In genomic region chr11:68343761-68344256, GRCh38 we compare ENCODE assay signal across 1 cellular context.
A peak's percentile ranks its signal among the peaks of the same experiment; 100 is the strongest.
TF ChIP-seq lines count a peak whose summit lies in the region.

No MANE protein-coding gene starts in this region.

TF ChIP-seq in HepG2, 621 proteins besides CTCF, POLR2A, EP300 and RAD21 (continued from another document and continues in another):
- no peak for TF ChIP-seq PAX8 (CRISPR knock-in tag; IDR thresholded peaks at IDR 0.05; ENCODE audit: borderline replicate concordance)
- TF ChIP-seq RNF219 (CRISPR knock-in tag; IDR thresholded peaks at IDR 0.05) = no peak
- TF ChIP-seq TEF (CRISPR knock-in tag; IDR thresholded peaks at IDR 0.05) = no peak
- TF ChIP-seq ZNF18 (CRISPR knock-in tag; IDR thresholded peaks at IDR 0.05; ENCODE audit: insufficient replicate concordance) = no peak
- no peak for TF ChIP-seq NR0B2 (CRISPR knock-in tag; IDR thresholded peaks at IDR 0.05)
- TF ChIP-seq ZNF431 (CRISPR knock-in tag; IDR thresholded peaks at IDR 0.05; ENCODE audit: borderline replicate concordance, low read depth) = no peak
- TF ChIP-seq ZNF383 (CRISPR knock-in tag; IDR thresholded peaks at IDR 0.05; ENCODE audit: borderline replicate concordance) = no peak
- TF ChIP-seq THYN1 (CRISPR knock-in tag; IDR thresholded peaks at IDR 0.05; ENCODE audit: borderline replicate concordance, low read depth) = no peak
- TF ChIP-seq BRF2 (CRISPR knock-in tag; IDR thresholded peaks at IDR 0.05) = no peak
- TF ChIP-seq NR2F1 (CRISPR knock-in tag; IDR thresholded peaks at IDR 0.05) = peak in 1 of 2 experiments; percentile 37; a peak in 1 of 4 replicates
- TF ChIP-seq ZNF10 (CRISPR knock-in tag; IDR thresholded peaks at IDR 0.05; ENCODE audit: borderline replicate concordance, low read depth) = no peak
- TF ChIP-seq PPARG (CRISPR knock-in tag; conservative IDR thresholded peaks at IDR 0.05) = peak; percentile 65; the same call in 1 of the 2 replicates
- TF ChIP-seq ZNF235 (CRISPR knock-in tag; IDR thresholded peaks at IDR 0.05; ENCODE audit: borderline replicate concordance) = no peak
- TF ChIP-seq BRD4 (CRISPR knock-in tag; IDR thresholded peaks at IDR 0.05) = no peak
- no peak for TF ChIP-seq GTF2F1 (IDR thresholded peaks at IDR 0.05; ENCODE audit: low read length)
- TF ChIP-seq SRY (CRISPR knock-in tag; IDR thresholded peaks at IDR 0.05) = no peak
- peak; percentile 15; the same call in 1 of the 2 replicates for TF ChIP-seq SOX5 (CRISPR knock-in tag; IDR thresholded peaks at IDR 0.05; ENCODE audit: borderline replicate concordance)
- no peak for TF ChIP-seq NFYC (CRISPR knock-in tag; IDR thresholded peaks at IDR 0.05)
- TF ChIP-seq TP53 (CRISPR knock-in tag; conservative IDR thresholded peaks at IDR 0.05) = no peak
- TF ChIP-seq ELF1 (CRISPR knock-in tag; IDR thresholded peaks at IDR 0.05) = no peak
- no peak for TF ChIP-seq ZNF597 (CRISPR knock-in tag; IDR thresholded peaks at IDR 0.05)
- no peak for TF ChIP-seq MEIS1 (CRISPR knock-in tag; IDR thresholded peaks at IDR 0.05; ENCODE audit: borderline replicate concordance)
- TF ChIP-seq BATF2 (CRISPR knock-in tag; IDR thresholded peaks at IDR 0.05) = no peak
- 0 out of 2 replicates have a peak, but pooled peaks have one; percentile 25 for TF ChIP-seq BCL6 (CRISPR knock-in tag; IDR thresholded peaks at IDR 0.05)
- no peak for TF ChIP-seq ZNF615 (CRISPR knock-in tag; IDR thresholded peaks at IDR 0.05; ENCODE audit: borderline replicate concordance)
- TF ChIP-seq ZSCAN31 (CRISPR knock-in tag; IDR thresholded peaks at IDR 0.05; ENCODE audit: low read depth) = no peak
- TF ChIP-seq ZNF616 (CRISPR knock-in tag; IDR thresholded peaks at IDR 0.05; ENCODE audit: low read depth) = no peak
- TF ChIP-seq HDAC6 (IDR thresholded peaks at IDR 0.05; ENCODE audit: low read depth, low read length) = no peak
- no peak for TF ChIP-seq ZMYM2 (CRISPR knock-in tag; IDR thresholded peaks at IDR 0.05)
- TF ChIP-seq ZIK1 (CRISPR knock-in tag; IDR thresholded peaks at IDR 0.05; ENCODE audit: borderline replicate concordance, low read depth) = 0 out of 2 replicates have a peak, but pooled peaks have one; percentile 55
- TF ChIP-seq ZKSCAN1 (IDR thresholded peaks at IDR 0.05; ENCODE audit: low read length) = no peak
- TF ChIP-seq SMAD9 (CRISPR knock-in tag; IDR thresholded peaks at IDR 0.05) = no peak
- no peak for TF ChIP-seq JUNB (CRISPR knock-in tag; IDR thresholded peaks at IDR 0.05; ENCODE audit: borderline replicate concordance)
- TF ChIP-seq ZNF251 (CRISPR knock-in tag; IDR thresholded peaks at IDR 0.05) = no peak
- no peak for TF ChIP-seq ZNF607 (CRISPR knock-in tag; IDR thresholded peaks at IDR 0.05; ENCODE audit: borderline replicate concordance)
- no peak for TF ChIP-seq MTF1 (CRISPR knock-in tag; IDR thresholded peaks at IDR 0.05)
- peak; percentile 21; the same call in 1 of the 2 replicates for TF ChIP-seq NR2F2 (IDR thresholded peaks at IDR 0.05; ENCODE audit: borderline replicate concordance, low read depth)
- TF ChIP-seq ARNTL (CRISPR knock-in tag; IDR thresholded peaks at IDR 0.05) = no peak
- peak; percentile 30; the same call in 1 of the 2 replicates for TF ChIP-seq PHF21A (CRISPR knock-in tag; IDR thresholded peaks at IDR 0.05)
- 0 out of 2 replicates have a peak, but pooled peaks have one; percentile 7 for TF ChIP-seq KDM5B (CRISPR knock-in tag; IDR thresholded peaks at IDR 0.05; ENCODE audit: borderline replicate concordance)
- TF ChIP-seq TCF7L2 (IDR thresholded peaks at IDR 0.05; ENCODE audit: low read depth, low read length) = no peak
- TF ChIP-seq SIX1 (CRISPR knock-in tag; IDR thresholded peaks at IDR 0.05; ENCODE audit: borderline replicate concordance) = no peak
- TF ChIP-seq MYC (CRISPR knock-in tag; IDR thresholded peaks at IDR 0.05; ENCODE audit: borderline replicate concordance) = peak; percentile 16; the same call in 1 of the 2 replicates
- peak; percentile 79 for TF ChIP-seq PATZ1 (CRISPR knock-in tag; IDR thresholded peaks at IDR 0.05)
- TF ChIP-seq STAG1 (CRISPR knock-in tag; IDR thresholded peaks at IDR 0.05) = peak; percentile 10; the same call in 1 of the 2 replicates
- 0 out of 2 replicates have a peak, but pooled peaks have one; percentile 19 for TF ChIP-seq POGZ (CRISPR knock-in tag; IDR thresholded peaks at IDR 0.05)
- no peak for TF ChIP-seq ARHGAP35 (CRISPR knock-in tag; IDR thresholded peaks at IDR 0.05; ENCODE audit: borderline replicate concordance)
- no peak for TF ChIP-seq ZNF207 (IDR thresholded peaks at IDR 0.05; ENCODE audit: borderline replicate concordance)
- 0 out of 2 replicates have a peak, but pooled peaks have one; percentile 57 for TF ChIP-seq FOXP4 (CRISPR knock-in tag; IDR thresholded peaks at IDR 0.05)
- TF ChIP-seq FOXO1 (CRISPR knock-in tag; IDR thresholded peaks at IDR 0.05) = no peak; the same call in 1 of the 2 replicates
- TF ChIP-seq ZGPAT (CRISPR knock-in tag; IDR thresholded peaks at IDR 0.05) = peak; percentile 42; the same call in 1 of the 2 replicates
- no peak for TF ChIP-seq ZNF572 (CRISPR knock-in tag; IDR thresholded peaks at IDR 0.05)
- no peak for TF ChIP-seq ISX (CRISPR knock-in tag; conservative IDR thresholded peaks at IDR 0.05)
- TF ChIP-seq PAWR (CRISPR knock-in tag; IDR thresholded peaks at IDR 0.05; ENCODE audit: borderline replicate concordance) = no peak
- TF ChIP-seq ZNF770 (CRISPR knock-in tag; IDR thresholded peaks at IDR 0.05) = no peak
- TF ChIP-seq ZFP36L2 (CRISPR knock-in tag; IDR thresholded peaks at IDR 0.05) = no peak
- no peak for TF ChIP-seq MYNN (CRISPR knock-in tag; IDR thresholded peaks at IDR 0.05; ENCODE audit: low read depth)
